Comparison of ENCODE assay signal across 9 cellular contexts in the genomic region with DNA sequence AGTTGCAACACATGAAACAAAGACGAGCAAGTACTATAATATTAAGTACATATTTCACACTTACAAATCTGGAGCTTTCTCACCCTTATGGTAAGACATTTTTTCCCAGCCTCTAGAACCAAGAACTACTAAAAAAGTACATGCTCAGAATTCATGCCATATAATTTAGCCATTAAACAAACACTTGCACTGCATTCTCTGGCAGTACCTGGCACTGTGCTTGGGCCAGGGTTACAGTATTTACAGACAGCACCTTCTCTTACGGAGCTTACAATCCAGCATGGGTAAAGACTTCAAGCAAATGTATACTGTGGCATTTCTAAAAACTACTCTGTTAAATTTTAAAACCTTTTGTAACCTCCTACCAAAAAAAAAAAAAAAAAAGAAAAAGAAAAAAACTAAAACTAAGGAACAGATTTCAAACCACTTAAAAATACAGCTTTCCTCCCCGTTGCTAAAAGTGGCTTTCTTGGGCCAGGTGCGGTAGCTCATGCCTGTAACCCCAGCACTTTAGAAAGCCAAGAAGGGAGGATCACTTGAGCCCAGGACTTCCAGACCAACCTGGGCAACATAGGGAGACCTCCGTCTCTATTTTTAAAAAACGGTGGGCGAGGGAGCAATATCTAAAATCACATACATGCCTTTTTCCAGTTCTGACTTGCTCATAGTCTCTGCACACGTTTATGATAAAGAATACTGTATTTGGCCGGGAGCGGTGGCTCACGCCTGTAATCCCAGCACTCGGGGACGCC. TPM values are rescaled to one million over a fixed set of nuclear protein-coding genes. Genes with fewer than 3 reads are reported as not detected.
DNase-seq lines count a peak whose midpoint lies in the region; ATAC-seq and TF ChIP-seq lines count a peak whose summit lies in the region.
"Had no signal": no experiment of that assay in that cellular context is flagged by ENCODE, and none has a peak within 500 bp of the region (broad histone marks: within the 10 kb centered on the region; RNA-seq: fewer than 3 reads in every experiment).

No MANE protein-coding gene starts in this region.

- no peaks in the 10 kb centered on the region for H3K9me3 Mint-ChIP-seq in natural killer cell treated with Interleukin-12 subunit alpha and Interleukin-12 subunit beta and Interleukin-15 and Interleukin-18, amount 100 ng/mL, for 72 hours

- H3K4me1 ChIP-seq in Panc1 (ENCODE audit: control insufficient read depth, insufficient read depth, low read length) = no peaks in the 10 kb centered on the region; the same call in 1 of the 2 replicates
- peaks cover 7% of the 10 kb centered on the region for H3K4me1 ChIP-seq in endocrine pancreas (ENCODE audit: control insufficient read depth, insufficient read depth, low read length)

- H3K4me1 Mint-ChIP-seq in natural killer cell treated with Interleukin-12 subunit alpha and Interleukin-12 subunit beta and Interleukin-15 and Interleukin-18, amount 100 ng/mL, for 72 hours (ENCODE audit: low read depth in 2 of 2) = peaks cover 46 to 48% of the 10 kb centered on the region in 2 donors

- H3K27ac ChIP-seq in 22Rv1 (peak overlapping the region; percentile 80), Panc1 (ENCODE audit: low read length) (peak overlapping the region; percentile 73)

- no peaks in the 10 kb centered on the region for H3K27me3 ChIP-seq in Panc1 (ENCODE audit: control insufficient read depth, insufficient read depth, low read length)
- H3K27me3 ChIP-seq in endocrine pancreas (ENCODE audit: control insufficient read depth, insufficient read depth, low read length) = no peaks in the 10 kb centered on the region

- H3K9me3 ChIP-seq in Panc1 (ENCODE audit: control insufficient read depth, insufficient read depth, low read depth, low read length) = no peaks in the 10 kb centered on the region
- H3K9me3 ChIP-seq in endocrine pancreas (ENCODE audit: control insufficient read depth, low read length) = no peaks in the 10 kb centered on the region

- in situ Hi-C loops in Panc1 (cut with HindIII; ENCODE audit: low pct_unique_long_range_greater_than_20kb, low sequenced_read_pairs) = no loop called here

- POLR2A ChIA-PET in Panc1 (lab: Charles Lee) = interaction anchor here (0.6 kb wide), 1 partner anchor 40 kb away, joined by 11 read pairs; no protein-coding TSS in a partner anchor

- H3K27me3 Mint-ChIP-seq in natural killer cell treated with Interleukin-12 subunit alpha and Interleukin-12 subunit beta and Interleukin-15 and Interleukin-18, amount 100 ng/mL, for 72 hours = no peaks in the 10 kb centered on the region

- H3K4me3 Mint-ChIP-seq in natural killer cell treated with Interleukin-12 subunit alpha and Interleukin-12 subunit beta and Interleukin-15 and Interleukin-18, amount 100 ng/mL, for 72 hours = peak overlapping the region; percentile 94

- intact Hi-C loops in Panc1 (cut with micrococcal nuclease; ENCODE audit: unreplicated experiment) = loop anchor here (2.0 to 5.0 kb wide), 2 partner anchors 57 to 418 kb away; no protein-coding TSS in a partner anchor

- TF ChIP-seq CTCF in 22Rv1 (IDR thresholded peaks at IDR 0.05) = no peak
- no peak for TF ChIP-seq CTCF in GM12875 (IDR thresholded peaks at IDR 0.05; ENCODE audit: borderline replicate concordance, insufficient read depth, low read depth, low read length)
- TF ChIP-seq CTCF in Panc1 (IDR thresholded peaks at IDR 0.05) = no peak

- H3K27ac Mint-ChIP-seq in natural killer cell treated with Interleukin-12 subunit alpha and Interleukin-12 subunit beta and Interleukin-15 and Interleukin-18, amount 100 ng/mL, for 72 hours = peak overlapping the region; percentile 94 to 95

- CTCF ChIA-PET in Panc1 (lab: Charles Lee) = interaction anchor here (0.9 to 3.7 kb wide), 5 partner anchors 11 to 57 kb away, joined by 3 to 23 read pairs (median 3); no protein-coding TSS in a partner anchor

- BruUV-seq in Panc1 (replicated peaks; lab: Mats Ljungman, UMichigan) = TSS peak; percentile 71

- H3K9ac ChIP-seq in endocrine pancreas (ENCODE audit: control insufficient read depth, insufficient read depth, low read length) = peak overlapping the region; percentile 95

- H3K36me3 ChIP-seq in Panc1 (ENCODE audit: control insufficient read depth, insufficient read depth, low read length) (no peaks in the 10 kb centered on the region), endocrine pancreas (ENCODE audit: control insufficient read depth, insufficient read depth, low read length) (no peaks in the 10 kb centered on the region)

- H3K4me3 ChIP-seq in GM12875 (ENCODE audit: low read depth, low read length) = peak overlapping the region; percentile 94
- peak overlapping the region; percentile 69 to 78 for H3K4me3 ChIP-seq in Panc1 (ENCODE audit: low read depth in 2 of 2, low read length in 2 of 2)
- peak overlapping the region; percentile 76 for H3K4me3 ChIP-seq in endocrine pancreas (ENCODE audit: control insufficient read depth, insufficient read depth, low read length)

- DNase-seq in Panc1 (ENCODE audit: low read depth, low spot score) = no peak
- DNase-seq in natural killer cell treated with Interleukin-12 subunit alpha and Interleukin-12 subunit beta and Interleukin-15 and Interleukin-18, amount 100 ng/mL, for 72 hours (ENCODE audit: low spot score) = no peak
- DNase-seq in SHP77 treated with DMSO at 0.1 percent for 48 hours (lab: John Stamatoyannopoulos, UW) = no peak
- no peak for DNase-seq in HCEC 1CT
- DNase-seq: left cardiac atrium had no signal

- ATAC-seq in Panc1 (no peak), HG02623 (IDR thresholded peaks at IDR 0.05; ENCODE audit: unreplicated experiment) (no peak)
- no peak for ATAC-seq in natural killer cell treated with Interleukin-12 subunit alpha and Interleukin-12 subunit beta and Interleukin-15 and Interleukin-18, amount 100 ng/mL, for 72 hours

- H3K36me3 Mint-ChIP-seq in natural killer cell treated with Interleukin-12 subunit alpha and Interleukin-12 subunit beta and Interleukin-15 and Interleukin-18, amount 100 ng/mL, for 72 hours = no peaks in the 10 kb centered on the region

RNA-seq across cellular contexts. Expression of gene GNPTAB, which starts 0.9 kb away (rescaled TPM):
- 40.8 TPM for total RNA-seq in Panc1 (2021; ENCODE audit: unreplicated experiment)
- 20.6 TPM for polyA plus RNA-seq in Panc1 (2012; ENCODE audit: insufficient read length)
- 100 to 1,000 TPM; 139 to 186 TPM for total RNA-seq in natural killer cell treated with Interleukin-12 subunit alpha and Interleukin-12 subunit beta and Interleukin-15 and Interleukin-18, amount 100 ng/mL, for 72 hours

RNA-seq across cellular contexts. Expression of gene DRAM1, which starts 47.6 kb away (rescaled TPM):
- 19.2 TPM for total RNA-seq in Panc1 (2021; ENCODE audit: unreplicated experiment)
- polyA plus RNA-seq in Panc1 (2012; ENCODE audit: insufficient read length) = 14.0 TPM
- total RNA-seq in natural killer cell treated with Interleukin-12 subunit alpha and Interleukin-12 subunit beta and Interleukin-15 and Interleukin-18, amount 100 ng/mL, for 72 hours = 10 to 100 TPM; 24.5 to 63.0 TPM
